In the genomic region with DNA sequence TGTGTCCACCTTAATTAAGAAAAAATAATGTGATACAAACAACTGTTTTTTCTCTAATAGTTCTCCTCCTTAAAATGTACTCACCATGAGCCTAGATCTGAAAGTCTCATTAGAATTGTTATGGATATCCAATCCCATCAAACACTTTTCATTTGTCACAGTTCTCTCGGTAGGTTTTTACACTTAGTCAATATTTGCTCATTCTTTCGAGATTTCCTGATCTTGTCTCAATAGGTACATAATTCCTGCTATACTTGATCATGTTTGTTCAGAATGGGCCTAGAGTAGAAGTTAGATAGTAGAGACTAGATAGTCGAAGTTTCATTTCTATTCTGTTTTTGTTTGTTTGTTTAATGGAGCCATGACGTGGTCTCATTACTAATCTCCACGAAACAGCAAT, we compare ENCODE assay signal across 23 cellular contexts.
"Had no signal": no experiment of that assay in that cellular context is flagged by ENCODE, and none has a peak within 500 bp of the region (broad histone marks: within the 10 kb centered on the region; RNA-seq: fewer than 3 reads in every experiment).

No MANE protein-coding gene starts in this region.

- DNase-seq: activated CD4-positive, alpha-beta memory T cell treated with anti-CD3 and anti-CD28 coated beads, Interleukin-2, amount 10 ng/mL, durations not matched to agents 7 days and 5 days; activated CD4-positive, alpha-beta T cell treated with anti-CD3 and anti-CD28 coated beads for 36 hours; activated CD4-positive, alpha-beta T cell treated with anti-CD3 and anti-CD28 coated beads, Interleukin-2, amount 10 ng/mL, durations not matched to agents 24 days and 14 days; activated CD4-positive, CD25-positive, alpha-beta regulatory T cell; activated CD4-positive, CD25-positive, alpha-beta regulatory T cell treated with anti-CD3 and anti-CD28 coated beads, Interleukin-2, amount 50 U/mL, for 72 hours; activated CD8-positive, alpha-beta memory T cell treated with anti-CD3 and anti-CD28 coated beads, Interleukin-2, amount 50 U/mL, for 48 hours; activated effector memory CD4-positive, alpha-beta T cell treated with Interleukin-2 at 50 U/mL for 16 hours; activated gamma-delta T cell treated with Interleukin-2 at 50 U/mL for 16 hours; activated naive CD4-positive, alpha-beta T cell treated with anti-CD3 and anti-CD28 coated beads, Interleukin-2, amount 50 U/mL, for 16 hours; activated naive CD4-positive, alpha-beta T cell treated with Interleukin-2 at 50 U/mL for 16 hours; activated T-cell treated with anti-CD3 and anti-CD28 coated beads for 4 hours; activated T-cell treated with anti-CD3 and anti-CD28 coated beads, Interleukin-2, amount 50 U/mL, for 4 hours; amniotic stem cell; anterior cingulate cortex; brain microvascular endothelial cell; dorsolateral prefrontal cortex; effector memory CD4-positive, alpha-beta T cell; endodermal cell; foreskin fibroblast; head of caudate nucleus; hippocampal formation; T1000 had no signal

- H3K36me3 ChIP-seq: brain microvascular endothelial cell had no signal

- H3K27ac ChIP-seq: brain microvascular endothelial cell, coronary artery, dorsolateral prefrontal cortex had no signal

- H3K27me3 ChIP-seq: brain microvascular endothelial cell, dorsolateral prefrontal cortex had no signal

- H3K4me3 ChIP-seq: coronary artery, dorsolateral prefrontal cortex had no signal
